ENCODE assay signal across 21 cellular contexts in genomic region chr20:50977066-50978045, GRCh38. TPM values are rescaled to one million over a fixed set of nuclear protein-coding genes. Genes with fewer than 3 reads are reported as not detected.
"Had no signal": no experiment of that assay in that cellular context is flagged by ENCODE, and none has a peak within 500 bp of the region (broad histone marks: within the 10 kb centered on the region; RNA-seq: fewer than 3 reads in every experiment).

No MANE protein-coding gene starts in this region.

- H3K4me3 ChIP-seq: colonic mucosa, left ventricle myocardium inferior, psoas muscle, sigmoid colon, thoracic aorta had no signal

- H3K27me3 ChIP-seq: colonic mucosa had no signal

- H3K9me3 ChIP-seq: colonic mucosa, left ventricle myocardium inferior, psoas muscle, sigmoid colon, thoracic aorta had no signal

- ATAC-seq: activated CD8-positive, alpha-beta T cell treated with anti-CD3 and anti-CD28 coated beads for 36 hours; activated naive CD4-positive, alpha-beta T cell treated with anti-CD3 and anti-CD28 coated beads, Interleukin-2, amount 50 U/mL, for 72 hours; activated T-cell treated with anti-CD3 and anti-CD28 coated beads, Interleukin-2, amount 50 U/mL, for 4 hours; natural killer cell; psoas muscle; stimulated activated naive CD8-positive, alpha-beta T cell treated with anti-CD3 and anti-CD28 coated beads, Interleukin-15, amount 100 ng/mL, for 72 hours; WTC11 had no signal

- H3K9me3 Mint-ChIP-seq: activated CD8-positive, alpha-beta T cell treated with anti-CD3 and anti-CD28 coated beads for 36 hours; activated naive CD4-positive, alpha-beta T cell treated with anti-CD3 and anti-CD28 coated beads, Interleukin-2, amount 50 U/mL, for 72 hours; activated T-cell treated with anti-CD3 and anti-CD28 coated beads, Interleukin-2, amount 50 U/mL, for 4 hours; natural killer cell; stimulated activated naive CD8-positive, alpha-beta T cell treated with anti-CD3 and anti-CD28 coated beads, Interleukin-15, amount 100 ng/mL, for 72 hours; T-helper 1 cell treated with Interleukin-12 subunit alpha and Interleukin-12 subunit beta and Interleukin-4 antibody, amounts not matched to agents 30 μg/mL and 1 μg/mL, for 36 hours had no signal

- H3K36me3 Mint-ChIP-seq: activated naive CD4-positive, alpha-beta T cell treated with anti-CD3 and anti-CD28 coated beads, Interleukin-2, amount 50 U/mL, for 72 hours; brain; natural killer cell; WTC11 had no signal

- FAIRE-seq: endometrium, keratinocyte had no signal

- H3K4me3 Mint-ChIP-seq: activated CD8-positive, alpha-beta T cell treated with anti-CD3 and anti-CD28 coated beads for 36 hours; activated T-cell treated with anti-CD3 and anti-CD28 coated beads, Interleukin-2, amount 50 U/mL, for 4 hours; memory B cell; natural killer cell; stimulated activated naive CD8-positive, alpha-beta T cell treated with anti-CD3 and anti-CD28 coated beads, Interleukin-15, amount 100 ng/mL, for 72 hours; T-helper 1 cell treated with Interleukin-12 subunit alpha and Interleukin-12 subunit beta and Interleukin-4 antibody, amounts not matched to agents 30 μg/mL and 1 μg/mL, for 36 hours; WTC11 had no signal

- H3K27ac ChIP-seq: colonic mucosa, left ventricle myocardium inferior, psoas muscle, sigmoid colon, thoracic aorta had no signal

- DNase-seq: activated CD4-positive, alpha-beta T cell treated with anti-CD3 and anti-CD28 coated beads for 48 hours; activated CD8-positive, alpha-beta T cell treated with anti-CD3 and anti-CD28 coated beads for 36 hours; activated gamma-delta T cell; activated T-cell treated with anti-CD3 and anti-CD28 coated beads, Interleukin-2, amount 50 U/mL, for 4 hours; central memory CD4-positive, alpha-beta T cell; colonic mucosa; hippocampal formation; left ventricle myocardium inferior; natural killer cell; psoas muscle; sigmoid colon; stimulated activated CD4-positive, alpha-beta T cell treated with anti-CD3 and anti-CD28 coated beads, Interleukin-1b, Interleukin-23, amount 100 ng/mL, for 48 hours; stimulated activated naive CD8-positive, alpha-beta T cell treated with anti-CD3 and anti-CD28 coated beads, Interleukin-15, amount 100 ng/mL, for 72 hours had no signal

- H3K4me1 ChIP-seq: colonic mucosa, psoas muscle had no signal

- H3K27ac Mint-ChIP-seq: activated CD8-positive, alpha-beta T cell treated with anti-CD3 and anti-CD28 coated beads for 36 hours; memory B cell; natural killer cell; T-helper 1 cell treated with Interleukin-12 subunit alpha and Interleukin-12 subunit beta and Interleukin-4 antibody, amounts not matched to agents 30 μg/mL and 1 μg/mL, for 36 hours; WTC11 had no signal

- H3K36me3 ChIP-seq: colonic mucosa, left ventricle myocardium inferior, sigmoid colon, thoracic aorta had no signal

RNA-seq across cellular contexts. Expression of gene KCNG1, which starts 45.6 kb away (rescaled TPM):
- total RNA-seq: natural killer cell, psoas muscle had no signal
